In genomic region chr20:2820084-2820895, GRCh38 we compare ENCODE assay signal across 11 cellular contexts. TPM values are rescaled to one million over a fixed set of nuclear protein-coding genes. Genes with fewer than 3 reads are reported as not detected.
DNase-seq lines count a peak whose midpoint lies in the region; ATAC-seq and TF ChIP-seq lines count a peak whose summit lies in the region.
"Had no signal": no experiment of that assay in that cellular context is flagged by ENCODE, and none has a peak within 500 bp of the region (broad histone marks: within the 10 kb centered on the region; RNA-seq: fewer than 3 reads in every experiment).

No MANE protein-coding gene starts in this region.

- H3F3A ChIP-seq in neural progenitor cell (ENCODE audit: low read depth): peaks cover 19% of the 10 kb centered on the region

- no peak for TF ChIP-seq CTCF in DND-41 (IDR thresholded peaks at IDR 0.05; ENCODE audit: borderline replicate concordance, extremely low read depth, low read length, poor library complexity, severe bottlenecking)
- peak; percentile 6 for TF ChIP-seq CTCF in neural progenitor cell (IDR thresholded peaks at IDR 0.05)
- no peak for TF ChIP-seq CTCF in GM13977 (IDR thresholded peaks at IDR 0.05; ENCODE audit: extremely low read depth, insufficient read depth, missing control alignments)

- no peak overlapping the region for H3K4me3 ChIP-seq in DND-41 (ENCODE audit: low read depth in 1 of 2, low read length in 2 of 2)
- H3K4me3 ChIP-seq in neural progenitor cell: peak overlapping the region; percentile 25

- in situ Hi-C loops in GM13977 (cut with MboI; ENCODE audit: low pct_unique_long_range_greater_than_20kb, low sequenced_read_pairs, unreplicated experiment): no loop called here

- CTCF ChIA-PET in activated CD8-positive, alpha-beta memory T cell treated with anti-CD3 and anti-CD28 coated beads, Interleukin-2, amount 10 ng/mL, durations not matched to agents 7 days and 5 days (lab: Charles Lee): no interaction called here

- ATAC-seq in DND-41 (ENCODE audit: insufficient read depth, low read depth) (no peak), Right ventricle myocardium superior (ENCODE audit: poor library complexity) (peak; percentile 30), GM21390 (IDR thresholded peaks at IDR 0.05; ENCODE audit: unreplicated experiment) (no peak), HG02852 (IDR thresholded peaks at IDR 0.05; ENCODE audit: unreplicated experiment) (no peak)
- no peak for ATAC-seq in activated CD8-positive, alpha-beta memory T cell treated with anti-CD3 and anti-CD28 coated beads, Interleukin-2, amount 10 ng/mL, durations not matched to agents 7 days and 5 days

- H2AFZ ChIP-seq in DND-41 (ENCODE audit: low read depth, low read length) (no peak overlapping the region), neural progenitor cell (replicated peaks) (peak overlapping the region; percentile 73)

- no peak overlapping the region for H3K27ac Mint-ChIP-seq in activated CD8-positive, alpha-beta memory T cell treated with anti-CD3 and anti-CD28 coated beads, Interleukin-2, amount 10 ng/mL, durations not matched to agents 7 days and 5 days
- H3K27ac Mint-ChIP-seq in neural progenitor cell: peak overlapping the region; percentile 8

- H3K9ac ChIP-seq in DND-41 (ENCODE audit: low read depth, low read length): no peak overlapping the region
- no peak overlapping the region for H3K9ac ChIP-seq in neural progenitor cell

- H3K4me3 Mint-ChIP-seq in activated CD8-positive, alpha-beta memory T cell treated with anti-CD3 and anti-CD28 coated beads, Interleukin-2, amount 10 ng/mL, durations not matched to agents 7 days and 5 days: no peak overlapping the region
- peak overlapping the region; percentile 17 for H3K4me3 Mint-ChIP-seq in neural progenitor cell

- H3K4me1 Mint-ChIP-seq in activated CD8-positive, alpha-beta memory T cell treated with anti-CD3 and anti-CD28 coated beads, Interleukin-2, amount 10 ng/mL, durations not matched to agents 7 days and 5 days: peaks cover 14% of the 10 kb centered on the region
- peaks cover 13% of the 10 kb centered on the region for H3K4me1 Mint-ChIP-seq in neural progenitor cell

- H4K20me1 ChIP-seq in DND-41 (ENCODE audit: insufficient read depth, low read length) (peaks cover 58% of the 10 kb centered on the region), neural progenitor cell (ENCODE audit: low read depth) (no peaks in the 10 kb centered on the region)

- intact Hi-C loops in Right ventricle myocardium superior (cut with DNase I): no loop called here

- H3K27ac ChIP-seq in DND-41 (ENCODE audit: low read length) (no peak overlapping the region), neural progenitor cell (no peak overlapping the region)

- H3K36me3 ChIP-seq in DND-41 (ENCODE audit: insufficient read depth, low read length) (no peaks in the 10 kb centered on the region), neural progenitor cell (no peaks in the 10 kb centered on the region)

- peaks cover 19% of the 10 kb centered on the region for H3K4me1 ChIP-seq in DND-41 (ENCODE audit: insufficient read depth, low read length)
- peaks cover 17% of the 10 kb centered on the region for H3K4me1 ChIP-seq in neural progenitor cell

- no peak overlapping the region for H3K4me2 ChIP-seq in DND-41 (ENCODE audit: insufficient read depth, low read length)
- H3K4me2 ChIP-seq in neural progenitor cell: peak overlapping the region; percentile 48

- H3K27me3 ChIP-seq in DND-41 (ENCODE audit: insufficient read depth, low read length, poor library complexity): peaks cover 28% of the 10 kb centered on the region
- peaks cover 40% of the 10 kb centered on the region for H3K27me3 ChIP-seq in neural progenitor cell

- H3K9me3 Mint-ChIP-seq in activated CD8-positive, alpha-beta memory T cell treated with anti-CD3 and anti-CD28 coated beads, Interleukin-2, amount 10 ng/mL, durations not matched to agents 7 days and 5 days (ENCODE audit: low read depth): no peaks in the 10 kb centered on the region
- peaks cover 9% of the 10 kb centered on the region for H3K9me3 Mint-ChIP-seq in neural progenitor cell

- DNase-seq in DND-41 (peak; percentile 3), Right ventricle myocardium superior (no peak), neural progenitor cell (ENCODE audit: low spot score) (peak; percentile 43), GM13977 (ENCODE audit: low spot score) (no peak), COLO668 (lab: John Stamatoyannopoulos, UW; ENCODE audit: unreplicated experiment) (no peak)
- DNase-seq in activated CD8-positive, alpha-beta memory T cell treated with anti-CD3 and anti-CD28 coated beads, Interleukin-2, amount 10 ng/mL, durations not matched to agents 7 days and 5 days: peak; percentile 33
- DNase-seq: hippocampal formation; NCI-H82; stimulated activated CD4-positive, alpha-beta T cell treated with anti-CD3 and anti-CD28 coated beads, Interleukin-4, amount 100 ng/mL, for 24 hours had no signal

- H3K36me3 Mint-ChIP-seq in activated CD8-positive, alpha-beta memory T cell treated with anti-CD3 and anti-CD28 coated beads, Interleukin-2, amount 10 ng/mL, durations not matched to agents 7 days and 5 days: no peaks in the 10 kb centered on the region
- no peaks in the 10 kb centered on the region for H3K36me3 Mint-ChIP-seq in neural progenitor cell

- H3K9me3 ChIP-seq in DND-41 (ENCODE audit: insufficient read depth, low read length, severe bottlenecking) (no peaks in the 10 kb centered on the region), neural progenitor cell (ENCODE audit: low read depth) (no peaks in the 10 kb centered on the region)

- H3K27me3 Mint-ChIP-seq in activated CD8-positive, alpha-beta memory T cell treated with anti-CD3 and anti-CD28 coated beads, Interleukin-2, amount 10 ng/mL, durations not matched to agents 7 days and 5 days: peaks cover 30% of the 10 kb centered on the region
- H3K27me3 Mint-ChIP-seq in neural progenitor cell (ENCODE audit: insufficient read depth, low read depth): peaks cover 17% of the 10 kb centered on the region

- no peaks in the 10 kb centered on the region for H3K79me2 ChIP-seq in DND-41 (ENCODE audit: insufficient read depth, low read length)
- no peaks in the 10 kb centered on the region for H3K79me2 ChIP-seq in neural progenitor cell (ENCODE audit: low read depth)

RNA-seq across cellular contexts. Expression of gene TMEM239, which starts 4.1 kb away (rescaled TPM):
- not detected for total RNA-seq in activated CD8-positive, alpha-beta memory T cell treated with anti-CD3 and anti-CD28 coated beads, Interleukin-2, amount 10 ng/mL, durations not matched to agents 7 days and 5 days
- total RNA-seq in Right ventricle myocardium superior (not detected), neural progenitor cell (ENCODE audit: low replicate concordance) (not detected in 2 replicates)

RNA-seq across cellular contexts. Expression of gene C20orf141, which starts 5.5 kb away (rescaled TPM):
- total RNA-seq in activated CD8-positive, alpha-beta memory T cell treated with anti-CD3 and anti-CD28 coated beads, Interleukin-2, amount 10 ng/mL, durations not matched to agents 7 days and 5 days: not detected
- not detected for total RNA-seq in Right ventricle myocardium superior
- total RNA-seq in neural progenitor cell (ENCODE audit: low replicate concordance): not detected in 2 replicates

RNA-seq across cellular contexts. Expression of gene CPXM1, which starts 19.9 kb away (rescaled TPM):
- total RNA-seq in activated CD8-positive, alpha-beta memory T cell treated with anti-CD3 and anti-CD28 coated beads, Interleukin-2, amount 10 ng/mL, durations not matched to agents 7 days and 5 days: under 1 TPM; 0.35 to 0.68 TPM
- 1.0 TPM for total RNA-seq in Right ventricle myocardium superior
- total RNA-seq in neural progenitor cell (ENCODE audit: low replicate concordance): 76.3 and 169 TPM in 2 replicates

RNA-seq across cellular contexts. Expression of gene PCED1A, which starts 20.2 kb away (rescaled TPM):
- 10 to 100 TPM; 21.9 to 30.6 TPM for total RNA-seq in activated CD8-positive, alpha-beta memory T cell treated with anti-CD3 and anti-CD28 coated beads, Interleukin-2, amount 10 ng/mL, durations not matched to agents 7 days and 5 days
- total RNA-seq in Right ventricle myocardium superior (7.3 TPM), neural progenitor cell (ENCODE audit: low replicate concordance) (14.6 and 53.1 TPM in 2 replicates)

RNA-seq across cellular contexts. Expression of gene VPS16, which starts 20.3 kb away (rescaled TPM):
- total RNA-seq in activated CD8-positive, alpha-beta memory T cell treated with anti-CD3 and anti-CD28 coated beads, Interleukin-2, amount 10 ng/mL, durations not matched to agents 7 days and 5 days: 10 to 100 TPM; 49.2 to 64.9 TPM
- total RNA-seq in Right ventricle myocardium superior: 17.1 TPM
- 27.6 and 39.6 TPM in 2 replicates for total RNA-seq in neural progenitor cell (ENCODE audit: low replicate concordance)

Comparison
In these comparisons a context has a peak if more than half of its experiments do, and no peak if none do; other contexts are left out.
1. DNase-seq: peak in DND-41 (single experiment), activated CD8-positive, alpha-beta memory T cell treated with anti-CD3 and anti-CD28 coated beads, Interleukin-2, amount 10 ng/mL, durations not matched to agents 7 days and 5 days (single experiment) and neural progenitor cell (single experiment); none in Right ventricle myocardium superior (single experiment), GM13977 (single experiment) and COLO668 (single experiment).
2. RNA of gene CPXM1, which starts 19.9 kb away (total RNA-seq): 76.3 to 169 TPM in neural progenitor cell; 1.0 TPM in Right ventricle myocardium superior (single experiment) and 0.35 to 0.68 TPM in activated CD8-positive, alpha-beta memory T cell treated with anti-CD3 and anti-CD28 coated beads, Interleukin-2, amount 10 ng/mL, durations not matched to agents 7 days and 5 days; every median in the first group is over 10 times any median in the second.